ENCODE assay signal across 29 cellular contexts in genomic region chr11:106088896-106089295, GRCh38. TPM values are rescaled to one million over a fixed set of nuclear protein-coding genes. Genes with fewer than 3 reads are reported as not detected.
DNase-seq lines count a peak whose midpoint lies in the region; ATAC-seq and TF ChIP-seq lines count a peak whose summit lies in the region.
"Had no signal": no experiment of that assay in that cellular context is flagged by ENCODE, and none has a peak within 500 bp of the region (broad histone marks: within the 10 kb centered on the region; RNA-seq: fewer than 3 reads in every experiment).

No MANE protein-coding gene starts in this region.

- H3K4me1 ChIP-seq in tibial artery: peaks cover 0 to 57% (median 7%) of the 10 kb centered on the region in 4 donors

- H3K4me1 Mint-ChIP-seq in activated naive CD8-positive, alpha-beta T cell (ENCODE audit: low read depth): peaks cover 62% of the 10 kb centered on the region
- H3K4me1 Mint-ChIP-seq in activated naive CD8-positive, alpha-beta T cell treated with anti-CD3 and anti-CD28 coated beads, Interleukin-2, amount 50 U/mL, for 24 hours: peaks cover 58% of the 10 kb centered on the region
- H3K4me1 Mint-ChIP-seq in T-helper 17 cell: peaks cover 28% of the 10 kb centered on the region

- no peaks in the 10 kb centered on the region for H3K27me3 ChIP-seq in tibial artery
- H3K27me3 ChIP-seq: gastroesophageal sphincter, stomach, thyroid gland had no signal

- H3K36me3 Mint-ChIP-seq in activated naive CD8-positive, alpha-beta T cell: peaks cover 2% of the 10 kb centered on the region
- H3K36me3 Mint-ChIP-seq in activated naive CD8-positive, alpha-beta T cell treated with anti-CD3 and anti-CD28 coated beads, Interleukin-2, amount 50 U/mL, for 24 hours (ENCODE audit: low read depth): peaks cover 27% of the 10 kb centered on the region
- H3K36me3 Mint-ChIP-seq in T-helper 17 cell (ENCODE audit: low read depth): peaks cover 16% of the 10 kb centered on the region

- H3K27ac Mint-ChIP-seq in activated naive CD8-positive, alpha-beta T cell: peak overlapping the region; percentile 37
- no peak overlapping the region for H3K27ac Mint-ChIP-seq in activated naive CD8-positive, alpha-beta T cell treated with anti-CD3 and anti-CD28 coated beads, Interleukin-2, amount 50 U/mL, for 24 hours
- peak overlapping the region; percentile 41 for H3K27ac Mint-ChIP-seq in T-helper 17 cell
- H3K27ac Mint-ChIP-seq: activated CD4-positive, alpha-beta T cell treated with anti-CD3 and anti-CD28 coated beads, Interleukin-2, amount 10 ng/mL, durations not matched to agents 24 days and 14 days; activated CD8-positive, alpha-beta memory T cell treated with anti-CD3 and anti-CD28 coated beads, Interleukin-2, amount 10 ng/mL, durations not matched to agents 7 days and 5 days had no signal

- H3K4me3 Mint-ChIP-seq in activated naive CD8-positive, alpha-beta T cell: no peak overlapping the region
- H3K4me3 Mint-ChIP-seq in activated naive CD8-positive, alpha-beta T cell treated with anti-CD3 and anti-CD28 coated beads, Interleukin-2, amount 50 U/mL, for 24 hours: no peak overlapping the region
- no peak overlapping the region for H3K4me3 Mint-ChIP-seq in T-helper 17 cell
- H3K4me3 Mint-ChIP-seq: activated CD4-positive, alpha-beta T cell treated with anti-CD3 and anti-CD28 coated beads, Interleukin-2, amount 10 ng/mL, durations not matched to agents 24 days and 14 days; activated CD8-positive, alpha-beta memory T cell treated with anti-CD3 and anti-CD28 coated beads, Interleukin-2, amount 10 ng/mL, durations not matched to agents 7 days and 5 days had no signal

- intact Hi-C loops in tibial artery (cut with DNase I; ENCODE audit: low total_unique reads): no loop called here

- H3K27me3 Mint-ChIP-seq in activated naive CD8-positive, alpha-beta T cell: no peaks in the 10 kb centered on the region
- no peaks in the 10 kb centered on the region for H3K27me3 Mint-ChIP-seq in activated naive CD8-positive, alpha-beta T cell treated with anti-CD3 and anti-CD28 coated beads, Interleukin-2, amount 50 U/mL, for 24 hours
- H3K27me3 Mint-ChIP-seq in T-helper 17 cell: no peaks in the 10 kb centered on the region
- H3K27me3 Mint-ChIP-seq: activated CD4-positive, alpha-beta T cell treated with anti-CD3 and anti-CD28 coated beads, Interleukin-2, amount 10 ng/mL, durations not matched to agents 24 days and 14 days; activated CD8-positive, alpha-beta memory T cell treated with anti-CD3 and anti-CD28 coated beads, Interleukin-2, amount 10 ng/mL, durations not matched to agents 7 days and 5 days; naive thymus-derived CD8-positive, alpha-beta T cell had no signal

- peaks cover 4 to 8% (median 7%) of the 10 kb centered on the region in 3 donors for H3K36me3 ChIP-seq in tibial artery

- DNase-seq in activated naive CD8-positive, alpha-beta T cell treated with anti-CD3 and anti-CD28 coated beads, Interleukin-2, amount 50 U/mL, for 24 hours: no peak
- DNase-seq in T-helper 17 cell: no peak
- peak; percentile 9 for DNase-seq in glomerular visceral epithelial cell (ENCODE audit: extremely low spot score)
- DNase-seq in SW480 (ENCODE audit: low spot score): no peak
- no peak for DNase-seq in A172 (ENCODE audit: low spot score)
- no peak for DNase-seq in tibial artery
- DNase-seq: 8988T; activated CD4-positive, alpha-beta T cell treated with anti-CD3 and anti-CD28 coated beads, Interleukin-2, amount 10 ng/mL, durations not matched to agents 24 days and 14 days; activated CD8-positive, alpha-beta memory T cell treated with anti-CD3 and anti-CD28 coated beads, Interleukin-2, amount 10 ng/mL, durations not matched to agents 7 days and 5 days; activated naive CD4-positive, alpha-beta T cell treated with Interleukin-2 at 50 U/mL for 16 hours; AML-193; central memory CD4-positive, alpha-beta T cell; dermis blood vessel endothelial cell; GDM1; KG1; left ventricle myocardium inferior; midbrain; naive thymus-derived CD8-positive, alpha-beta T cell; NCI-H1436; NCI-H524; occipital lobe; SHP77; small intestine; stomach; thyroid gland; WERI-Rb-1 had no signal

- no peaks in the 10 kb centered on the region for H3K9me3 Mint-ChIP-seq in activated naive CD8-positive, alpha-beta T cell (ENCODE audit: low read depth)
- no peaks in the 10 kb centered on the region for H3K9me3 Mint-ChIP-seq in activated naive CD8-positive, alpha-beta T cell treated with anti-CD3 and anti-CD28 coated beads, Interleukin-2, amount 50 U/mL, for 24 hours
- H3K9me3 Mint-ChIP-seq: activated CD4-positive, alpha-beta T cell treated with anti-CD3 and anti-CD28 coated beads, Interleukin-2, amount 10 ng/mL, durations not matched to agents 24 days and 14 days; naive thymus-derived CD8-positive, alpha-beta T cell had no signal

- ATAC-seq in activated naive CD8-positive, alpha-beta T cell treated with anti-CD3 and anti-CD28 coated beads, Interleukin-2, amount 50 U/mL, for 24 hours: no peak
- ATAC-seq in T-helper 17 cell (no peak), GM18498 (IDR thresholded peaks at IDR 0.05; ENCODE audit: unreplicated experiment) (no peak)
- ATAC-seq: activated CD8-positive, alpha-beta memory T cell treated with anti-CD3 and anti-CD28 coated beads, Interleukin-2, amount 10 ng/mL, durations not matched to agents 7 days and 5 days; gastroesophageal sphincter; naive thymus-derived CD8-positive, alpha-beta T cell had no signal

- H3K27ac ChIP-seq in tibial artery: no peak overlapping the region
- H3K27ac ChIP-seq: gastroesophageal sphincter, left ventricle myocardium inferior, stomach, thyroid gland, WERI-Rb-1 had no signal

- H3K4me3 ChIP-seq in tibial artery: no peak overlapping the region
- H3K4me3 ChIP-seq: gastroesophageal sphincter, left ventricle myocardium inferior, stomach, thyroid gland had no signal

- TF ChIP-seq CTCF in tibial artery (IDR thresholded peaks at IDR 0.05): no peak

- H3K9me3 ChIP-seq in T-helper 17 cell (ENCODE audit: control insufficient read depth, low read length, poor library complexity, severe bottlenecking) (no peaks in the 10 kb centered on the region), tibial artery (no peaks in the 10 kb centered on the region)
- H3K9me3 ChIP-seq: gastroesophageal sphincter, left ventricle myocardium inferior, stomach, thyroid gland had no signal

RNA-seq across cellular contexts. Expression of gene AASDHPPT, which starts 11.4 kb away (rescaled TPM):
- 10 to 100 TPM; 18.9 to 19.1 TPM for total RNA-seq in T-helper 17 cell
- 42.8 and 50.1 TPM in 2 replicates for total RNA-seq in A172 (2014; rRNA removed; shearing (Covaris generic))

RNA-seq across cellular contexts. Expression of gene KBTBD3, which starts 11.7 kb away (rescaled TPM):
- 1 to 10 TPM; 4.8 to 5.7 TPM for total RNA-seq in T-helper 17 cell
- 1.3 and 7.4 TPM in 2 replicates for total RNA-seq in A172 (2014; rRNA removed; shearing (Covaris generic))
